Comparison of ENCODE assay signal across 8 cellular contexts in genomic region chr6:49849121-49849907, GRCh38. TPM values are rescaled to one million over a fixed set of nuclear protein-coding genes. Genes with fewer than 3 reads are reported as not detected.
DNase-seq lines count a peak whose midpoint lies in the region; ATAC-seq, FAIRE-seq and TF ChIP-seq lines count a peak whose summit lies in the region.

No MANE protein-coding gene starts in this region.

- ATAC-seq in GM19467 (IDR thresholded peaks at IDR 0.05; ENCODE audit: unreplicated experiment) (peak; percentile 80), HG03442 (IDR thresholded peaks at IDR 0.05; ENCODE audit: unreplicated experiment) (peak; percentile 94), upper lobe of right lung (peak; percentile 75)

- DNase-seq in DMS79 (lab: John Stamatoyannopoulos, UW) (peak; percentile 41), NCI-H460 (ENCODE audit: extremely low read depth, low read depth) (peak; percentile 43), kidney (no peak), upper lobe of right lung (no peak)
- DNase-seq in stimulated activated CD4-positive, alpha-beta T cell treated with anti-CD3 and anti-CD28 coated beads, Interleukin-4, amount 100 ng/mL, for 24 hours, result no peak

- H3K27me3 Mint-ChIP-seq in brain, result no peaks in the 10 kb centered on the region

- FAIRE-seq in kidney (lab: Jason Lieb, UNC), result peak; percentile 98

- H3K4me1 ChIP-seq in kidney (ENCODE audit: control insufficient read depth in 1 of 2, insufficient read depth in 1 of 2, low read depth in 1 of 2, low read length in 2 of 2) (no peaks in the 10 kb centered on the region), upper lobe of right lung (no peaks in the 10 kb centered on the region)

- no peak overlapping the region for H3K4me3 Mint-ChIP-seq in brain

- H3K27me3 ChIP-seq in upper lobe of right lung, result no peaks in the 10 kb centered on the region

- peak; percentile 85 to 86 for TF ChIP-seq CTCF in brain (conservative IDR thresholded peaks at IDR 0.05)
- TF ChIP-seq CTCF in kidney (IDR thresholded peaks at IDR 0.05; ENCODE audit: borderline replicate concordance, extremely low read depth, insufficient read depth), result peak; percentile 48
- peak; percentile 70 for TF ChIP-seq CTCF in upper lobe of right lung (IDR thresholded peaks at IDR 0.05)

- H3K27ac Mint-ChIP-seq in brain, result no peak overlapping the region

- H3K27ac ChIP-seq in kidney (ENCODE audit: low read depth in 2 of 2, low read length in 2 of 2) (no peak overlapping the region), upper lobe of right lung (no peak overlapping the region)

- H3K36me3 ChIP-seq in kidney (ENCODE audit: control insufficient read depth in 1 of 2, insufficient read depth in 2 of 2, low read length in 2 of 2), result no peaks in the 10 kb centered on the region
- H3K36me3 ChIP-seq in upper lobe of right lung, result no peaks in the 10 kb centered on the region

- peaks cover 10% of the 10 kb centered on the region for H3K4me1 Mint-ChIP-seq in brain

- H3K9me3 Mint-ChIP-seq in brain, result no peaks in the 10 kb centered on the region

- intact Hi-C loops in kidney (cut with DNase I), result no loop called here
- intact Hi-C loops in upper lobe of right lung (cut with DNase I), result loop anchor here (5.0 kb wide), 1 partner anchor 227 kb away; no protein-coding TSS in a partner anchor

- no peak overlapping the region for H3K9ac ChIP-seq in kidney (ENCODE audit: low read length in 2 of 2)

- H3K36me3 Mint-ChIP-seq in brain, result no peaks in the 10 kb centered on the region

- H3K4me3 ChIP-seq in kidney (ENCODE audit: low read length in 2 of 2), result no peak overlapping the region
- H3K4me3 ChIP-seq in upper lobe of right lung, result no peak overlapping the region

- H3K9me3 ChIP-seq in kidney (ENCODE audit: control insufficient read depth in 1 of 2, low read length in 2 of 2), result no peaks in the 10 kb centered on the region
- H3K9me3 ChIP-seq in upper lobe of right lung, result no peaks in the 10 kb centered on the region

RNA-seq across cellular contexts. Expression of gene CRISP1, which starts 17.0 kb away (rescaled TPM):
- total RNA-seq in NCI-H460 (2014; rRNA removed; shearing (Covaris generic)), result not detected in 2 replicates
- polyA plus RNA-seq in NCI-H460 (2014; cell fraction: nucleus; rRNA removed), result not detected in 2 replicates
- polyA plus RNA-seq in brain (ENCODE audit: insufficient read depth, low read depth, low replicate concordance) (not detected), kidney (ENCODE audit: insufficient read depth, low read depth, low replicate concordance) (not detected)
- total RNA-seq in kidney (not detected), upper lobe of right lung (not detected)

Comparison
In these comparisons a context has a peak if more than half of its experiments do, and no peak if none do; other contexts are left out.
1. DNase-seq: peak in DMS79 (single experiment) and NCI-H460 (single experiment); none in kidney (single experiment), upper lobe of right lung (single experiment) and stimulated activated CD4-positive, alpha-beta T cell treated with anti-CD3 and anti-CD28 coated beads, Interleukin-4, amount 100 ng/mL, for 24 hours (single experiment).
2. Peak in every context shown above with its lines, with median percentiles within 50 percentile points of each other: ATAC-seq and CTCF ChIP-seq.